ENCODE assay signal across 21 cellular contexts in genomic region chr7:15625456-15625855, GRCh38.
DNase-seq lines count a peak whose midpoint lies in the region; ATAC-seq, FAIRE-seq and TF ChIP-seq lines count a peak whose summit lies in the region.
"Had no signal": no experiment of that assay in that cellular context is flagged by ENCODE, and none has a peak within 500 bp of the region (broad histone marks: within the 10 kb centered on the region; RNA-seq: fewer than 3 reads in every experiment).

No MANE protein-coding gene starts in this region.

- H3K9ac ChIP-seq in endothelial cell of umbilical vein (replicated peaks; ENCODE audit: extremely low read depth, insufficient read depth, low read length): no peak overlapping the region

- FAIRE-seq in endothelial cell of umbilical vein (lab: Jason Lieb, UNC): peak; percentile 79

- BruUV-seq in endothelial cell of umbilical vein (replicated peaks; lab: Mats Ljungman, UMichigan): no TSS peak

- no peak overlapping the region for H3K4me3 Mint-ChIP-seq in osteocyte (ENCODE audit: unreplicated experiment)
- H3K4me3 Mint-ChIP-seq: B cell; CD4-positive, alpha-beta T cell; GM23338 had no signal

- H3K4me2 ChIP-seq in endothelial cell of umbilical vein (ENCODE audit: insufficient read depth, low read length): peak overlapping the region; percentile 0
- H3K4me2 ChIP-seq: GM23338, PC-9 had no signal

- H2AFZ ChIP-seq in endothelial cell of umbilical vein (ENCODE audit: low read depth, low read length): no peak overlapping the region
- H2AFZ ChIP-seq: GM23338, PC-9 had no signal

- DNase-seq in DMS53 (lab: John Stamatoyannopoulos, UW): peak; percentile 46
- no peak for DNase-seq in RWPE2 (ENCODE audit: low spot score)
- DNase-seq in endothelial cell of umbilical vein (ENCODE audit: low read depth, low spot score): peak; percentile 34
- no peak for DNase-seq in osteocyte (ENCODE audit: extremely low spot score, unreplicated experiment)
- DNase-seq in cerebellar nuclear complex (lab: John Stamatoyannopoulos, UW): no peak
- DNase-seq in activated naive CD4-positive, alpha-beta T cell treated with Interleukin-2 at 50 U/mL for 16 hours: no peak
- DNase-seq in activated CD4-positive, alpha-beta T cell treated with anti-CD3 and anti-CD28 coated beads, Interleukin-2, amount 50 U/mL, for 1 hour: no peak
- no peak for DNase-seq in SHP77 (lab: John Stamatoyannopoulos, UW)
- DNase-seq: Calu3; CD4-positive, alpha-beta T cell; DMS79 treated with DMSO at 0.1 percent for 48 hours; GDM1; KBM-7; NCI-H1092; NCI-H1694; NCI-H446; NCI-H748 treated with DMSO at 0.1 percent for 48 hours; PC-9 had no signal

- peaks cover 13% of the 10 kb centered on the region for H3K4me1 ChIP-seq in RWPE2 (ENCODE audit: insufficient read depth, poor library complexity, severe bottlenecking)
- H3K4me1 ChIP-seq in endothelial cell of umbilical vein (ENCODE audit: control insufficient read depth, extremely low read depth, insufficient read depth, low read length): peaks cover 16% of the 10 kb centered on the region

- H3K27me3 ChIP-seq in RWPE2 (ENCODE audit: insufficient read depth, poor library complexity, severe bottlenecking): no peaks in the 10 kb centered on the region
- no peaks in the 10 kb centered on the region for H3K27me3 ChIP-seq in endothelial cell of umbilical vein (ENCODE audit: control insufficient read depth in 2 of 2, insufficient read depth in 2 of 2, low read length in 2 of 2)

- POLR2A ChIA-PET in endothelial cell of umbilical vein (lab: Charles Lee): no interaction called here

- intact Hi-C loops in endothelial cell of umbilical vein (cut with micrococcal nuclease): no loop called here

- H3K27ac ChIP-seq in RWPE2 (ENCODE audit: poor library complexity, severe bottlenecking) (no peak overlapping the region), endothelial cell of umbilical vein (ENCODE audit: insufficient read depth, low read depth, low read length) (no peak overlapping the region)
- H3K27ac ChIP-seq: PC-9 had no signal

- no peaks in the 10 kb centered on the region for H3K36me3 ChIP-seq in RWPE2 (ENCODE audit: low read depth)
- peaks cover 0 to 2% of the 10 kb centered on the region in 2 experiments for H3K36me3 ChIP-seq in endothelial cell of umbilical vein (ENCODE audit: control insufficient read depth in 2 of 2, extremely low read depth in 1 of 2, insufficient read depth in 2 of 2, low read length in 2 of 2)

- H3K4me3 ChIP-seq in RWPE2 (ENCODE audit: severe bottlenecking) (no peak overlapping the region), endothelial cell of umbilical vein (replicated peaks in 1 of 3; ENCODE audit: insufficient read depth in 1 of 3, low read depth in 1 of 3, low read length in 3 of 3) (no peak overlapping the region)
- H3K4me3 ChIP-seq: GM23338, PC-9 had no signal

- no peak for TF ChIP-seq POLR2A in endothelial cell of umbilical vein (IDR thresholded peaks at IDR 0.05; ENCODE audit: low read depth, low read length)

- peaks cover 7% of the 10 kb centered on the region for H3K9me3 Mint-ChIP-seq in osteocyte (ENCODE audit: unreplicated experiment)
- H3K9me3 Mint-ChIP-seq: GM23338 had no signal

- H3K9me3 ChIP-seq in RWPE2 (ENCODE audit: severe bottlenecking): no peaks in the 10 kb centered on the region
- no peaks in the 10 kb centered on the region for H3K9me3 ChIP-seq in endothelial cell of umbilical vein (replicated peaks; ENCODE audit: control insufficient read depth, insufficient read depth, low read length)

- no peaks in the 10 kb centered on the region for H3K9me1 ChIP-seq in endothelial cell of umbilical vein (replicated peaks; ENCODE audit: control insufficient read depth, extremely low read depth, insufficient read depth, low read length)

- dilution Hi-C loops in endothelial cell of umbilical vein (cut with MboI; ENCODE audit: extremely low pct_ligation_motif_present, low sequenced_read_pairs): no loop called here

- peak; percentile 61; the same call in 2 of the 3 replicates for ATAC-seq in RWPE2 (ENCODE audit: low read depth)
- ATAC-seq: GM23338, Right ventricle myocardium inferior had no signal

- peaks cover 86% of the 10 kb centered on the region for H3K4me1 Mint-ChIP-seq in osteocyte (ENCODE audit: unreplicated experiment)
- H3K4me1 Mint-ChIP-seq: B cell, GM23338 had no signal

- H3K27me3 Mint-ChIP-seq in osteocyte (ENCODE audit: unreplicated experiment): no peaks in the 10 kb centered on the region
- H3K27me3 Mint-ChIP-seq: B cell; CD4-positive, alpha-beta T cell had no signal

- H4K20me1 ChIP-seq in endothelial cell of umbilical vein (replicated peaks; ENCODE audit: control insufficient read depth, extremely low read depth, insufficient read depth, low read length): no peaks in the 10 kb centered on the region

- peaks cover 24% of the 10 kb centered on the region for H3K36me3 Mint-ChIP-seq in osteocyte (ENCODE audit: unreplicated experiment)

- peak overlapping the region; percentile 91 for H3K27ac Mint-ChIP-seq in osteocyte (ENCODE audit: unreplicated experiment)
- H3K27ac Mint-ChIP-seq: B cell; CD4-positive, alpha-beta T cell; GM23338 had no signal

- CTCF ChIA-PET in endothelial cell of umbilical vein (lab: Charles Lee): no interaction called here

- H3K79me2 ChIP-seq in endothelial cell of umbilical vein (ENCODE audit: control insufficient read depth, insufficient read depth, low read length): peaks cover 2% of the 10 kb centered on the region

- TF ChIP-seq CTCF in RWPE2 (IDR thresholded peaks at IDR 0.05; ENCODE audit: poor library complexity, severe bottlenecking): no peak
- no peak for TF ChIP-seq CTCF in endothelial cell of umbilical vein (IDR thresholded peaks at IDR 0.05; ENCODE audit: extremely low read depth in 1 of 2, insufficient read depth in 1 of 2, low read depth in 1 of 2, low read length in 2 of 2)
- TF ChIP-seq CTCF in osteocyte (IDR thresholded peaks at IDR 0.05): no peak

TF ChIP-seq in endothelial cell of umbilical vein, 7 proteins besides CTCF, POLR2A, EP300 and RAD21:
- TF ChIP-seq JUN (IDR thresholded peaks at IDR 0.05; ENCODE audit: borderline replicate concordance, insufficient read depth, insufficient read length, low read depth): no peak
- TF ChIP-seq POLR2AphosphoS5 (IDR thresholded peaks at IDR 0.05; ENCODE audit: insufficient read depth, low read depth, low read length): peak; percentile 83
- TF ChIP-seq GATA2 (IDR thresholded peaks at IDR 0.05; ENCODE audit: insufficient read depth, insufficient read length, low read depth, low read length): peak; percentile 17

Comparison
In these comparisons a context has a peak if more than half of its experiments do, and no peak if none do; other contexts are left out.
1. DNase-seq: peak in DMS53 (single experiment) and endothelial cell of umbilical vein (single experiment); none in RWPE2 (single experiment), osteocyte (single experiment), cerebellar nuclear complex (0 of 2), activated naive CD4-positive, alpha-beta T cell treated with Interleukin-2 at 50 U/mL for 16 hours (single experiment), activated CD4-positive, alpha-beta T cell treated with anti-CD3 and anti-CD28 coated beads, Interleukin-2, amount 50 U/mL, for 1 hour (single experiment) and SHP77 (0 of 2).